In the genomic region with DNA sequence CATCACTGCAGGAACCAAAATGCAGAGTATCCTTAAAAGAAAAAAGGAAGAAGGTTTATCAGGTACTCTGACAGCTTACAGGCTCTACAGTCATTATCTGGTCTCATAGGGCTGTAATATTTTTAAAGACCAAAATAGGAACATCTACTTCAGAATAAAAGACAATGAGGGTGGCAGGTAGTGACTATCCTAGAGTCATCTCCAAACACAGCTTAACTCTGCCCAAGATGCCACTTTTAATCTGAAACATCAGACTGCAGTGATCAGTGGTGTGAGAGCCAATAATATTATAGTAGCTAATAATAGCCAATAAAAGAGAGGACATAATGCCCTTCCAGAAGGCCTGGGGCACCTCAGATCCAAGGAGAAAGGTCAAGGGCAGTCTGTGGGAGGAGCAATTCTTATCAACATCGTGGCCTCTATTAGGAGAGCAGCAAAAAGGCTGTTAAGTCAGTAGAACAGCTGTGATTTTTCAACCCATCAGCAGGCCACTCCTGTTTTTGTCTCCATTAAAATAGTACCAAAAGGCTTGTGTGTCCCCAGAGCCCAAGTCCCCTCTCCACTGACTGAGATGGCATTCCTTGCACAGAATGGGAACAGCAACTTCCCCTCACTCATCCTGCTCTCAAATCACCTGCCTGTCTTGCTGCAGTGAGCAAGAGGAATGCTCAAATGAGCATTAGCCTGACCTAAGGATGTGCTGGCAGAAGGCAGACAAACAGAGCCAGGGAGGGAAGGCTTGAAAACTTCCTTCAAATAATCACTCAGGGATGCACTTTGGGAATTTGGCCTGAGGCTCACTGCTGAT, we compare ENCODE assay signal across 11 cellular contexts. TPM values are rescaled to one million over a fixed set of nuclear protein-coding genes. Genes with fewer than 3 reads are reported as not detected.
DNase-seq lines count a peak whose midpoint lies in the region; ATAC-seq and TF ChIP-seq lines count a peak whose summit lies in the region.
"Had no signal": no experiment of that assay in that cellular context is flagged by ENCODE, and none has a peak within 500 bp of the region (broad histone marks: within the 10 kb centered on the region; RNA-seq: fewer than 3 reads in every experiment).

No MANE protein-coding gene starts in this region.

- in situ Hi-C loops in ACHN (cut with HindIII; ENCODE audit: low pct_ligation_motif_present, low pct_unique_long_range_greater_than_20kb, low sequenced_read_pairs), result loop anchor here (25.0 kb wide), 1 partner anchor 203 kb away; no protein-coding TSS in a partner anchor

- H3K4me1 ChIP-seq in GM23338 (ENCODE audit: insufficient read depth), result no peaks in the 10 kb centered on the region
- peaks cover 0 to 11% of the 10 kb centered on the region in 2 donors for H3K4me1 ChIP-seq in lung (ENCODE audit: control insufficient read depth in 2 of 2, insufficient read depth in 2 of 2, low read length in 2 of 2)

- H4K20me1 ChIP-seq in GM23338 (replicated peaks; ENCODE audit: insufficient read depth), result no peaks in the 10 kb centered on the region

- no peak overlapping the region for H3K27ac Mint-ChIP-seq in GM23338
- H3K27ac Mint-ChIP-seq in activated T-helper 2 cell treated with anti-CD3 and anti-CD28 coated beads, Interferon-gamma antibody, Interleukin-2, Interleukin-4, amounts not matched to agents 10 μg/mL and 5 μg/mL and 100 μg/mL, durations not matched to agents 14 hours and 24 hours and 36 hours, result peak overlapping the region; percentile 93

- TF ChIP-seq CTCF in GM23338 (conservative IDR thresholded peaks at IDR 0.05; ENCODE audit: low read depth in 2 of 2), result no peak
- TF ChIP-seq CTCF in lung (IDR thresholded peaks at IDR 0.05; ENCODE audit: control extremely low read depth, extremely low read depth), result no peak

- intact Hi-C loops in activated T-helper 2 cell treated with anti-CD3 and anti-CD28 coated beads, Interferon-gamma antibody, Interleukin-2, Interleukin-4, amounts not matched to agents 10 μg/mL and 5 μg/mL and 100 μg/mL, durations not matched to agents 14 hours and 24 hours and 36 hours (cut with micrococcal nuclease), result loop anchor here (2.0 kb wide), 1 partner anchor 20 kb away; a partner anchor contains a TSS

- H3K27me3 ChIP-seq in GM23338 (ENCODE audit: insufficient read depth), result no peaks in the 10 kb centered on the region
- H3K27me3 ChIP-seq in lung (ENCODE audit: control insufficient read depth, insufficient read depth), result no peaks in the 10 kb centered on the region

- no peak overlapping the region for H3K4me3 Mint-ChIP-seq in GM23338
- H3K4me3 Mint-ChIP-seq in activated T-helper 2 cell treated with anti-CD3 and anti-CD28 coated beads, Interferon-gamma antibody, Interleukin-2, Interleukin-4, amounts not matched to agents 10 μg/mL and 5 μg/mL and 100 μg/mL, durations not matched to agents 14 hours and 24 hours and 36 hours (ENCODE audit: low read depth), result peak overlapping the region; percentile 30

- H3K27ac ChIP-seq in GM23338 (ENCODE audit: low read depth) (no peak overlapping the region), lung (ENCODE audit: low read depth in 1 of 2, low read length in 1 of 2) (peak overlapping the region; percentile 45 to 63), caudate nucleus (ENCODE audit: low read depth, low read length) (no peak overlapping the region)

- H3K36me3 Mint-ChIP-seq in GM23338 (ENCODE audit: low read depth), result peaks cover 3% of the 10 kb centered on the region; the same call in 1 of the 3 replicates
- H3K36me3 Mint-ChIP-seq in activated T-helper 2 cell treated with anti-CD3 and anti-CD28 coated beads, Interferon-gamma antibody, Interleukin-2, Interleukin-4, amounts not matched to agents 10 μg/mL and 5 μg/mL and 100 μg/mL, durations not matched to agents 14 hours and 24 hours and 36 hours (ENCODE audit: low read depth), result peaks cover 46% of the 10 kb centered on the region

- no peaks in the 10 kb centered on the region for H3K27me3 Mint-ChIP-seq in GM23338 (ENCODE audit: insufficient read depth, low read depth, poor library complexity)
- H3K27me3 Mint-ChIP-seq in activated T-helper 2 cell treated with anti-CD3 and anti-CD28 coated beads, Interferon-gamma antibody, Interleukin-2, Interleukin-4, amounts not matched to agents 10 μg/mL and 5 μg/mL and 100 μg/mL, durations not matched to agents 14 hours and 24 hours and 36 hours (ENCODE audit: low read depth), result no peaks in the 10 kb centered on the region

- ATAC-seq in GM23338, result peak; percentile 31; the same call in 2 of the 3 replicates
- no peak for ATAC-seq in lung (ENCODE audit: insufficient read depth, low FRiP score)
- no peak for ATAC-seq in HG03342 (IDR thresholded peaks at IDR 0.05; ENCODE audit: unreplicated experiment)
- ATAC-seq in HG02642 (IDR thresholded peaks at IDR 0.05; ENCODE audit: poor library complexity, unreplicated experiment), result no peak

- DNase-seq in ACHN (peak; percentile 60), GM23338 (ENCODE audit: low spot score) (no peak), lung (ENCODE audit: low spot score) (no peak), SK-N-DZ (ENCODE audit: low spot score) (no peak), caudate nucleus (lab: John Stamatoyannopoulos, UW) (no peak)
- no peak for DNase-seq in activated T-helper 2 cell treated with anti-CD3 and anti-CD28 coated beads, Interferon-gamma antibody, Interleukin-2, Interleukin-4, amounts not matched to agents 10 μg/mL and 5 μg/mL and 100 μg/mL, durations not matched to agents 14 hours and 24 hours and 36 hours (ENCODE audit: low spot score)
- DNase-seq: H7, NCI-H187, SHP77 treated with DMSO at 0.1 percent for 48 hours had no signal

- H3K9me3 Mint-ChIP-seq in GM23338, result no peaks in the 10 kb centered on the region
- no peaks in the 10 kb centered on the region for H3K9me3 Mint-ChIP-seq in activated T-helper 2 cell treated with anti-CD3 and anti-CD28 coated beads, Interferon-gamma antibody, Interleukin-2, Interleukin-4, amounts not matched to agents 10 μg/mL and 5 μg/mL and 100 μg/mL, durations not matched to agents 14 hours and 24 hours and 36 hours

- WGBS in lung, 2 donors, result 41 to 58% methylated on average over 1 of the region's 1 CpG

- H3K4me3 ChIP-seq in GM23338 (no peak overlapping the region), lung (no peak overlapping the region)

- H3K4me1 Mint-ChIP-seq in GM23338, result peaks cover 2% of the 10 kb centered on the region; the same call in 1 of the 3 replicates
- H3K4me1 Mint-ChIP-seq in activated T-helper 2 cell treated with anti-CD3 and anti-CD28 coated beads, Interferon-gamma antibody, Interleukin-2, Interleukin-4, amounts not matched to agents 10 μg/mL and 5 μg/mL and 100 μg/mL, durations not matched to agents 14 hours and 24 hours and 36 hours (ENCODE audit: low read depth), result peaks cover 54% of the 10 kb centered on the region

- H3K9me2 ChIP-seq in GM23338 (ENCODE audit: insufficient read depth), result no peaks in the 10 kb centered on the region

- H3F3A ChIP-seq in GM23338 (replicated peaks; ENCODE audit: low read depth), result no peaks in the 10 kb centered on the region

- H3K36me3 ChIP-seq in GM23338 (ENCODE audit: insufficient read depth) (no peaks in the 10 kb centered on the region), lung (ENCODE audit: control insufficient read depth in 2 of 2, insufficient read depth in 2 of 2, low read length in 2 of 2) (peaks cover 0 to 3% of the 10 kb centered on the region in 2 donors)

- H2AFZ ChIP-seq in GM23338, result no peak overlapping the region

- H3K4me2 ChIP-seq in GM23338, result no peak overlapping the region

- no peaks in the 10 kb centered on the region for H3K79me2 ChIP-seq in GM23338 (replicated peaks; ENCODE audit: insufficient read depth)

- H3K9me3 ChIP-seq in lung (ENCODE audit: control insufficient read depth in 2 of 2, insufficient read depth in 1 of 2, low read length in 1 of 2), result no peaks in the 10 kb centered on the region

TF ChIP-seq in GM23338, 12 proteins besides CTCF, POLR2A, EP300 and RAD21:
- no peak for TF ChIP-seq EZH2phosphoT487 (IDR thresholded peaks at IDR 0.05; ENCODE audit: unreplicated experiment)
- TF ChIP-seq JUNB (IDR thresholded peaks at IDR 0.05; ENCODE audit: unreplicated experiment), result no peak
- no peak for TF ChIP-seq ZNF331 (CRISPR knock-in tag; IDR thresholded peaks at IDR 0.05; ENCODE audit: low read depth)

RNA-seq across cellular contexts. Expression of a gene that starts 20.7 kb away (rescaled TPM):
- total RNA-seq in GM23338 (2014; rRNA removed; shearing (Covaris generic)), result 2.6 and 3.6 TPM in 2 replicates
- polyA plus RNA-seq in GM23338 (2016; fragmentation: Nextera tagmentation; extraction: Ambion mirVana) (1.2 and 1.3 TPM in 2 replicates), lung (10 to 100 TPM; 34.1 to 86.0 TPM)
- total RNA-seq in activated T-helper 2 cell treated with anti-CD3 and anti-CD28 coated beads, Interferon-gamma antibody, Interleukin-2, Interleukin-4, amounts not matched to agents 10 μg/mL and 5 μg/mL and 100 μg/mL, durations not matched to agents 14 hours and 24 hours and 36 hours, result 135 and 137 TPM in 2 replicates
- total RNA-seq in lung, result 100 to 1,000 TPM in 1 of 2 donors, 10 to 100 TPM in 1; 24.1 to 103 TPM
- polyA plus RNA-seq in SK-N-DZ (2014; cell fraction: cytosol; rRNA removed), result 0.44 and 0.53 TPM in 2 replicates
- polyA plus RNA-seq in SK-N-DZ (2014; cell fraction: nucleus; rRNA removed), result 0.38 TPM in 1 of 2 replicates, not detected in the other

Comparison
In these comparisons a context has a peak if more than half of its experiments do, and no peak if none do; other contexts are left out.
1. H3K27ac ChIP-seq: peak in lung (2 of 2); none in GM23338 (single experiment) and caudate nucleus (single experiment).